1 cellular context compared by ENCODE assay signal in genomic region chr9:133354766-133355165, GRCh38.
TF ChIP-seq lines count a peak whose summit lies in the region.

No MANE protein-coding gene starts in this region.

TF ChIP-seq in GM12878, 131 proteins besides CTCF, POLR2A, EP300 and RAD21:
- TF ChIP-seq ASH2L (IDR thresholded peaks at IDR 0.05; ENCODE audit: borderline replicate concordance, low read depth) (no peak), YY1 (IDR thresholded peaks at IDR 0.05; ENCODE audit: low read depth, low read length) (no peak), ATF2 (IDR thresholded peaks at IDR 0.05; ENCODE audit: low read length) (no peak), ZNF274 (IDR thresholded peaks at IDR 0.05; ENCODE audit: insufficient read depth, insufficient read length) (no peak), NBN (IDR thresholded peaks at IDR 0.05) (no peak), ZNF622 (IDR thresholded peaks at IDR 0.05) (no peak), STAT3 (IDR thresholded peaks at IDR 0.05; ENCODE audit: low read depth, low read length) (no peak), SMAD1 (IDR thresholded peaks at IDR 0.05; ENCODE audit: low read depth, partially characterized antibody) (no peak), CUX1 (IDR thresholded peaks at IDR 0.05; ENCODE audit: insufficient replicate concordance, low read depth, low read length) (no peak), ETV6 (conservative IDR thresholded peaks at IDR 0.05 in 1 of 2, IDR thresholded peaks at IDR 0.05 in 1 of 2; ENCODE audit: borderline replicate concordance in 1 of 2, low read depth in 1 of 2) (no peak), MTA2 (IDR thresholded peaks at IDR 0.05; ENCODE audit: low read depth) (no peak), SUPT20H (IDR thresholded peaks at IDR 0.05; ENCODE audit: borderline replicate concordance, control insufficient read depth, low read depth, low read length) (no peak), RB1 (IDR thresholded peaks at IDR 0.05; ENCODE audit: borderline replicate concordance) (no peak), ZNF384 (IDR thresholded peaks at IDR 0.05; ENCODE audit: borderline replicate concordance, low read depth, low read length) (no peak), RELA (IDR thresholded peaks at IDR 0.05; ENCODE audit: borderline replicate concordance, partially characterized antibody) (no peak), IRF5 (IDR thresholded peaks at IDR 0.05; ENCODE audit: borderline replicate concordance) (no peak), FOXK2 (IDR thresholded peaks at IDR 0.05) (no peak)
